Comparison of ENCODE assay signal across 22 cellular contexts in the genomic region with DNA sequence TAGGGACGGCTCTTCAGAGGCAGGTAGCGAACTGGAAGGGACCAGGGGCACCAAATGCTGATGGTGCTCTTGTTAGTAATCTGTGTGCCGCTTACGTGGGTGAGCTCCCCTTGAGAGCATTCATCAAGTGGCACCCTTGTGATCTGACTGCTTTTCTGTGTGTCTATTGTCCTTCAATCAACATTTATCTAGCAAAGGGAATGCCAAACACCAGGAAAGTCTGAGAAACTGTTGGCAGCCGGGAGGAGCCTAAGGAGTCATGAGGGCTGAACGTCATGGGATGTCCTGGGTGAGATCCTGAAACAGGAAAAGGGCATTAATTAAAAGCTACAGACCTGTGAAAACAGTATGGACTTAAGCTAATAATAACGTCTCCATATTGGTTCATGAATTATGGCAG.
"Had no signal": no experiment of that assay in that cellular context is flagged by ENCODE, and none has a peak within 500 bp of the region (broad histone marks: within the 10 kb centered on the region; RNA-seq: fewer than 3 reads in every experiment).

No MANE protein-coding gene starts in this region.

- DNase-seq: activated B cell treated with CpG ODN at 0.5 μM for 24 hours; activated CD4-positive, alpha-beta T cell treated with anti-CD3 and anti-CD28 coated beads for 48 hours; activated CD4-positive, alpha-beta T cell treated with anti-CD3 and anti-CD28 coated beads, Interleukin-2, amount 50 U/mL, for 1 hour; activated CD4-positive, alpha-beta T cell treated with anti-CD3 and anti-CD28 coated beads, Interleukin-2, amount 50 U/mL, for 48 hours; activated CD8-positive, alpha-beta memory T cell treated with anti-CD3 and anti-CD28 coated beads, Interleukin-2, amount 10 ng/mL, durations not matched to agents 7 days and 5 days; activated CD8-positive, alpha-beta memory T cell treated with anti-CD3 and anti-CD28 coated beads, Interleukin-2, amount 50 U/mL, for 4 hours; activated CD8-positive, alpha-beta T cell treated with anti-CD3 and anti-CD28 coated beads for 36 hours; activated effector memory CD4-positive, alpha-beta T cell treated with anti-CD3 and anti-CD28 coated beads, Interleukin-2, amount 50 U/mL, for 16 hours; activated naive CD4-positive, alpha-beta T cell; activated naive CD4-positive, alpha-beta T cell treated with anti-CD3 and anti-CD28 coated beads, Interleukin-2, amount 10 ng/mL, durations not matched to agents 7 days and 5 days; activated naive CD8-positive, alpha-beta T cell treated with anti-CD3 and anti-CD28 coated beads, Interleukin-2, amount 10 ng/mL, durations not matched to agents 7 days and 5 days; activated T-cell treated with anti-CD3 and anti-CD28 coated beads, Interleukin-2, amount 50 U/mL, for 1 hour; activated T-cell treated with anti-CD3 and anti-CD28 coated beads, Interleukin-2, amount 50 U/mL, for 48 hours; dorsolateral prefrontal cortex; effector memory CD4-positive, alpha-beta T cell; erythroblast; foreskin keratinocyte; heart right ventricle; T-helper 1 cell; T-helper 17 cell; T1000; WERI-Rb-1 had no signal
